ENCODE assay signal across 26 cellular contexts in the genomic region with DNA sequence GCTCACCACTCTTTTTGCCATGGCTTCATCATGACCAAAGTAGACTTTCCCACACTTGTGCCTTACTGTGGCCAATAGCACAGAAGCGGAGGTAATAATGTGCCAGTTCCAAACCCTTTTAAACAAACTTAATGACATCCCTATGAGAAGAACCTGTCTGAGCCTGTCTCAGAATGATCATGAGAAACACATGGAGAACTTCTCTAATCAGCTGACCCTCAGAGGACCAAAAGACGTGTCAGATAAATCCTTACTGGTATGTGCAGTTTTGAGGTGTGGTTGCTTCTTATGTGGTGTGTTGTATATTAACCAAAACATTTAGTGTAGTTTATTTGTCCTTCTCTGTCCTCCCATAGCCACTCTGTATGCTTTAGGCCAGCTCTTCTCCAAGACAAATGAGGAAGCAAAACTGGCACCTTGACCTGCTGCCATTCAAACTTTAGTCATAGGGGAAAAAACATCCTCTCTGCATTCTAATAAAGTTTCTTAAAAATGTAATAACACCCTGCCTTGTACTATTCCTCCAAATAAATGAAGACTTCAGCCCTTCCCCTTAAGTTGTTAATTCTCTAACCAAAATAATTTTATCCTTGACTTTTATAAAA.
A peak's percentile ranks its signal among the peaks of the same experiment; 100 is the strongest.
DNase-seq lines count a peak whose midpoint lies in the region; ATAC-seq, FAIRE-seq and TF ChIP-seq lines count a peak whose summit lies in the region.
"Had no signal": no experiment of that assay in that cellular context is flagged by ENCODE, and none has a peak within 500 bp of the region (broad histone marks: within the 10 kb centered on the region; RNA-seq: fewer than 3 reads in every experiment).

No MANE protein-coding gene starts in this region.

- no peak for TF ChIP-seq RAD21 in GM12878 (IDR thresholded peaks at IDR 0.05; ENCODE audit: insufficient read depth, low read depth, low read length)

- no peaks in the 10 kb centered on the region for H3K4me1 ChIP-seq in GM12878 (ENCODE audit: control insufficient read depth, insufficient read depth, low read length)
- H3K4me1 ChIP-seq: prostate gland, upper lobe of left lung had no signal

- H3K27ac ChIP-seq in GM12878 (ENCODE audit: control insufficient read depth, insufficient read depth): no peak overlapping the region
- H3K27ac ChIP-seq: KMS-11, prostate gland, upper lobe of left lung had no signal

- in situ Hi-C loops in GM12878 (cut with MboI): no loop called here

- no peaks in the 10 kb centered on the region for H4K20me1 ChIP-seq in GM12878 (ENCODE audit: control insufficient read depth, insufficient read depth)

- no peak overlapping the region for H2AFZ ChIP-seq in GM12878 (ENCODE audit: control insufficient read depth, low read depth, low read length)

- ATAC-seq in GM18498 (IDR thresholded peaks at IDR 0.05; ENCODE audit: unreplicated experiment) (peak; percentile 80), GM18909 (IDR thresholded peaks at IDR 0.05; ENCODE audit: poor library complexity, unreplicated experiment) (peak; percentile 72), HG02763 (IDR thresholded peaks at IDR 0.05; ENCODE audit: unreplicated experiment) (peak; percentile 57), GM12878 (peak; percentile 97), GM21367 (IDR thresholded peaks at IDR 0.05; ENCODE audit: unreplicated experiment) (no peak)
- ATAC-seq: activated naive CD8-positive, alpha-beta T cell treated with anti-CD3 and anti-CD28 coated beads, Interleukin-2, amount 50 U/mL, for 24 hours; Panc1 had no signal

- 45% methylated on average over 2 of the region's 2 CpGs for WGBS in GM12878 (ENCODE audit: insufficient coverage, insufficient replicate concordance, low lambda C conversion rate, missing lambda C conversion rate)

- TF ChIP-seq CTCF in GM12878 (IDR thresholded peaks at IDR 0.05 in 2 of 3, conservative IDR thresholded peaks at IDR 0.05 in 1 of 3; ENCODE audit: control insufficient read depth in 2 of 3, extremely low read depth in 1 of 3, insufficient read depth in 1 of 3, low read depth in 3 of 3, low read length in 3 of 3): no peak

- CTCF ChIA-PET in GM12878 (lab: Yijun Ruan, JAX): interaction anchor here (0.8 to 1.5 kb wide), 3 partner anchors 13 to 35 kb away, joined by 3 read pairs; no protein-coding TSS in a partner anchor

- no peak for FAIRE-seq in GM12878 (lab: Jason Lieb, UNC)
- FAIRE-seq: endothelial cell of umbilical vein had no signal

- no peaks in the 10 kb centered on the region for H3K36me3 ChIP-seq in GM12878 (ENCODE audit: control insufficient read depth in 2 of 2, insufficient read depth in 2 of 2, low read length in 1 of 2)
- H3K36me3 ChIP-seq: prostate gland, upper lobe of left lung had no signal

- POLR2A ChIA-PET in GM12878 (lab: Charles Lee): no interaction called here

- no peak overlapping the region for H3K4me2 ChIP-seq in GM12878 (ENCODE audit: control insufficient read depth, insufficient read depth)
- H3K4me2 ChIP-seq: KMS-11, SK-N-SH had no signal

- peak in 1 of 2 experiments; percentile 71; a peak in 1 of 4 replicates for TF ChIP-seq EP300 in GM12878 (IDR thresholded peaks at IDR 0.05; ENCODE audit: borderline replicate concordance in 1 of 2, control insufficient read depth in 1 of 2, low read depth in 2 of 2, low read length in 2 of 2)

- SMC1A ChIA-PET in GM12878 (lab: Charles Lee; ENCODE audit: uncharacterized antibody, unreplicated experiment): interaction anchor here (0.7 to 1.9 kb wide), 17 partner anchors 9 to 200 kb away, joined by 3 to 6 read pairs (median 3); no protein-coding TSS in a partner anchor

- no peak overlapping the region for H3K4me3 ChIP-seq in GM12878
- H3K4me3 ChIP-seq: prostate gland, upper lobe of left lung had no signal

- intact Hi-C loops in GM12878 (cut with micrococcal nuclease; ENCODE audit: unreplicated experiment): loop anchor here (2.0 kb wide), 1 partner anchor 29 kb away; no protein-coding TSS in a partner anchor

- RAD21 ChIA-PET in GM12878 (lab: Charles Lee; ENCODE audit: unreplicated experiment): interaction anchor here (0.8 to 2.0 kb wide), 6 partner anchors 9 to 199 kb away, joined by 3 to 9 read pairs (median 4); no protein-coding TSS in a partner anchor

- H3K27me3 ChIP-seq in GM12878 (replicated peaks in 1 of 2; ENCODE audit: control insufficient read depth in 2 of 2, insufficient read depth in 2 of 2, low read length in 1 of 2): no peaks in the 10 kb centered on the region
- H3K27me3 ChIP-seq: upper lobe of left lung had no signal

- no peak overlapping the region for H3K9ac ChIP-seq in GM12878 (ENCODE audit: control insufficient read depth, insufficient read depth, low read length)
- H3K9ac ChIP-seq: KMS-11, SK-N-SH had no signal

- H3K79me2 ChIP-seq in GM12878 (ENCODE audit: control insufficient read depth, insufficient read depth, low read length): no peaks in the 10 kb centered on the region

- H3K9me3 ChIP-seq in GM12878 (replicated peaks; ENCODE audit: control insufficient read depth, insufficient read depth, low read length): no peaks in the 10 kb centered on the region
- H3K9me3 ChIP-seq: prostate gland, SK-N-SH, upper lobe of left lung had no signal

- no TSS peak for BruUV-seq in GM12878 (replicated peaks; lab: Mats Ljungman, UMichigan)

- TF ChIP-seq POLR2A in GM12878 (IDR thresholded peaks at IDR 0.05; ENCODE audit: low read depth, low read length): no peak

- DNase-seq in GM12878 (ENCODE audit: low read depth, low spot score): peak; percentile 37
- no peak for DNase-seq in NCI-H1092 (lab: John Stamatoyannopoulos, UW)
- no peak for DNase-seq in CD1c-positive myeloid dendritic cell (ENCODE audit: extremely low spot score)
- DNase-seq in germinal center (ENCODE audit: low spot score): no peak
- DNase-seq: activated CD4-positive, CD25-positive, alpha-beta regulatory T cell treated with anti-CD3 and anti-CD28 coated beads, Interleukin-2, amount 50 U/mL, for 72 hours; activated naive CD8-positive, alpha-beta T cell treated with anti-CD3 and anti-CD28 coated beads, Interleukin-2, amount 50 U/mL, for 24 hours; CD4-positive, alpha-beta memory T cell; DMS79 treated with DMSO at 0.1 percent for 48 hours; foreskin fibroblast; kidney glomerular epithelial cell; midbrain; NCI-H1105; NCI-H748 treated with DMSO at 0.1 percent for 48 hours; nephron progenitor cell; SK-N-SH; stimulated activated CD4-positive, alpha-beta T cell treated with anti-CD3 and anti-CD28 coated beads, Interleukin-2, amount 100 ng/mL, for 48 hours; T1000; upper lobe of left lung had no signal

TF ChIP-seq in GM12878, 131 proteins besides CTCF, POLR2A, EP300 and RAD21 (continues in another document):
- TF ChIP-seq SRF (IDR thresholded peaks at IDR 0.05; ENCODE audit: low read depth in 2 of 2, low read length in 2 of 2) (no peak), NR2F1 (conservative IDR thresholded peaks at IDR 0.05) (peak; percentile 93), ZZZ3 (IDR thresholded peaks at IDR 0.05; ENCODE audit: control insufficient read depth, insufficient read length, low read depth) (no peak), ZBED1 (IDR thresholded peaks at IDR 0.05; ENCODE audit: borderline replicate concordance) (no peak), CREB1 (IDR thresholded peaks at IDR 0.05; ENCODE audit: low read depth) (no peak), SMC3 (IDR thresholded peaks at IDR 0.05; ENCODE audit: borderline replicate concordance, low read length) (no peak), BMI1 (IDR thresholded peaks at IDR 0.05; ENCODE audit: borderline replicate concordance) (no peak; the same call in 1 of the 2 replicates), RAD51 (IDR thresholded peaks at IDR 0.05) (peak; percentile 67), SUPT20H (IDR thresholded peaks at IDR 0.05; ENCODE audit: borderline replicate concordance, control insufficient read depth, low read depth, low read length) (no peak), POU2F2 (IDR thresholded peaks at IDR 0.05; ENCODE audit: borderline replicate concordance, low read depth, low read length) (no peak), KAT2A (conservative IDR thresholded peaks at IDR 0.05; ENCODE audit: control insufficient read depth, low read depth, low read length) (no peak), NR2C1 (IDR thresholded peaks at IDR 0.05) (no peak), MEF2A (IDR thresholded peaks at IDR 0.05; ENCODE audit: insufficient read depth, low read depth, low read length) (no peak), ASH2L (IDR thresholded peaks at IDR 0.05; ENCODE audit: borderline replicate concordance, low read depth) (no peak), NFYA (IDR thresholded peaks at IDR 0.05; ENCODE audit: borderline replicate concordance, low read depth, low read length) (no peak), HDGF (IDR thresholded peaks at IDR 0.05) (0 out of 2 replicates have a peak, but pooled peaks have one; percentile 4), RELA (IDR thresholded peaks at IDR 0.05; ENCODE audit: borderline replicate concordance, partially characterized antibody) (no peak), CHD4 (IDR thresholded peaks at IDR 0.05) (no peak), RUNX3 (IDR thresholded peaks at IDR 0.05; ENCODE audit: low read length) (no peak), SP1 (IDR thresholded peaks at IDR 0.05; ENCODE audit: low read depth, low read length) (no peak), IRF4 (IDR thresholded peaks at IDR 0.05; ENCODE audit: low read depth, low read length) (no peak), SMAD5 (IDR thresholded peaks at IDR 0.05; ENCODE audit: low read depth) (no peak), CREM (IDR thresholded peaks at IDR 0.05; ENCODE audit: low read depth) (no peak), JUNB (IDR thresholded peaks at IDR 0.05) (no peak), ZNF622 (IDR thresholded peaks at IDR 0.05) (no peak)
- TF ChIP-seq, protein P1, sequence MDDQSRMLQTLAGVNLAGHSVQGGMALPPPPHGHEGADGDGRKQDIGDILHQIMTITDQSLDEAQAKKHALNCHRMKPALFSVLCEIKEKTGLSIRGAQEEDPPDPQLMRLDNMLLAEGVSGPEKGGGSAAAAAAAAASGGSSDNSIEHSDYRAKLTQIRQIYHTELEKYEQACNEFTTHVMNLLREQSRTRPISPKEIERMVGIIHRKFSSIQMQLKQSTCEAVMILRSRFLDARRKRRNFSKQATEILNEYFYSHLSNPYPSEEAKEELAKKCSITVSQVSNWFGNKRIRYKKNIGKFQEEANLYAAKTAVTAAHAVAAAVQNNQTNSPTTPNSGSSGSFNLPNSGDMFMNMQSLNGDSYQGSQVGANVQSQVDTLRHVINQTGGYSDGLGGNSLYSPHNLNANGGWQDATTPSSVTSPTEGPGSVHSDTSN (IDR thresholded peaks at IDR 0.05; ENCODE audit: insufficient replicate concordance, low read depth, low read length): no peak
